20 cellular contexts compared by ENCODE assay signal in genomic region chr4:72527038-72527646, GRCh38. TPM values are rescaled to one million over a fixed set of nuclear protein-coding genes. Genes with fewer than 3 reads are reported as not detected.
DNase-seq lines count a peak whose midpoint lies in the region; ATAC-seq and TF ChIP-seq lines count a peak whose summit lies in the region.
"Had no signal": no experiment of that assay in that cellular context is flagged by ENCODE, and none has a peak within 500 bp of the region (broad histone marks: within the 10 kb centered on the region; RNA-seq: fewer than 3 reads in every experiment).

No MANE protein-coding gene starts in this region.

- no peaks in the 10 kb centered on the region for H3K36me3 Mint-ChIP-seq in chondrocyte (ENCODE audit: low read depth)

- no peaks in the 10 kb centered on the region for H3K9me3 ChIP-seq in BE2C

- no peaks in the 10 kb centered on the region for H3K9me3 Mint-ChIP-seq in chondrocyte (ENCODE audit: low read depth)

- DNase-seq in BE2C (no peak), chondrocyte (ENCODE audit: low spot score) (no peak), kidney epithelial cell (ENCODE audit: low read depth) (no peak), NCI-H226 (no peak)
- DNase-seq: ACHN, DND-41, NCI-H1105, NCI-H1694, NCI-H2081 treated with DMSO at 0.1 percent for 48 hours, NCI-H2227 treated with DMSO at 0.1 percent for 48 hours, NCI-H524, PC-9, SIG-M5 had no signal

- H3K9ac ChIP-seq in KMS-11, result no peak overlapping the region

- peak; percentile 22; the same call in 1 of the 2 replicates for TF ChIP-seq CTCF in BE2C (IDR thresholded peaks at IDR 0.05; ENCODE audit: low read depth, low read length)
- 0 out of 2 replicates have a peak, but pooled peaks have one; percentile 23 for TF ChIP-seq CTCF in KMS-11 (conservative IDR thresholded peaks at IDR 0.05; ENCODE audit: low read depth, low read length)
- peak; percentile 21 for TF ChIP-seq CTCF in chondrocyte (IDR thresholded peaks at IDR 0.05)
- peak; percentile 2 for TF ChIP-seq CTCF in kidney epithelial cell (IDR thresholded peaks at IDR 0.05; ENCODE audit: insufficient read depth, low read length, poor library complexity, severe bottlenecking)

- peaks cover 3% of the 10 kb centered on the region; the same call in 1 of the 2 replicates for H3K4me1 ChIP-seq in BE2C
- no peaks in the 10 kb centered on the region for H3K4me1 ChIP-seq in KMS-11 (ENCODE audit: low read depth, poor library complexity, severe bottlenecking)

- H3K79me2 ChIP-seq in KMS-11 (ENCODE audit: insufficient read depth, low read depth), result no peaks in the 10 kb centered on the region

- H3K27ac Mint-ChIP-seq in chondrocyte (ENCODE audit: unreplicated experiment), result no peak overlapping the region
- H3K27ac Mint-ChIP-seq: GM23338 had no signal

- peaks cover 2% of the 10 kb centered on the region for H3K27me3 Mint-ChIP-seq in chondrocyte (ENCODE audit: low read depth)

- ATAC-seq in GM18511 (IDR thresholded peaks at IDR 0.05; ENCODE audit: unreplicated experiment), result no peak
- no peak for ATAC-seq in GM21360 (IDR thresholded peaks at IDR 0.05; ENCODE audit: unreplicated experiment)
- ATAC-seq: GM23338, HCT116 had no signal

- H3K4me1 Mint-ChIP-seq in chondrocyte (ENCODE audit: low read depth), result peaks cover 14% of the 10 kb centered on the region
- H3K4me1 Mint-ChIP-seq: GM23338 had no signal

- no peaks in the 10 kb centered on the region for H4K20me1 ChIP-seq in KMS-11 (ENCODE audit: insufficient read depth)

- no peak overlapping the region for H3K27ac ChIP-seq in KMS-11
- H3K27ac ChIP-seq: C4-2B, PC-9, RWPE1 had no signal

- H3K27me3 ChIP-seq in BE2C, result no peaks in the 10 kb centered on the region
- no peaks in the 10 kb centered on the region for H3K27me3 ChIP-seq in KMS-11 (ENCODE audit: insufficient read depth, low read depth)
- no peaks in the 10 kb centered on the region for H3K27me3 ChIP-seq in kidney epithelial cell (ENCODE audit: control insufficient read depth, insufficient read depth, low read length)

- no peak overlapping the region for H2AFZ ChIP-seq in KMS-11 (ENCODE audit: low read depth)
- H2AFZ ChIP-seq: GM23338, PC-9 had no signal

- H3K4me3 ChIP-seq in BE2C (ENCODE audit: low read depth, low read length), result no peak overlapping the region
- no peak overlapping the region for H3K4me3 ChIP-seq in KMS-11 (IDR thresholded peaks at IDR 0.05; ENCODE audit: insufficient read depth, low read depth, low read length)
- H3K4me3 ChIP-seq in kidney epithelial cell (ENCODE audit: low read depth, low read length), result no peak overlapping the region
- H3K4me3 ChIP-seq: GM23338, PC-9 had no signal

- H3K36me3 ChIP-seq in BE2C, result peaks cover 1% of the 10 kb centered on the region
- no peaks in the 10 kb centered on the region for H3K36me3 ChIP-seq in KMS-11 (ENCODE audit: insufficient read depth)
- no peaks in the 10 kb centered on the region for H3K36me3 ChIP-seq in kidney epithelial cell (ENCODE audit: control insufficient read depth, insufficient read depth, low read length)

- no peak overlapping the region for H3K4me2 ChIP-seq in KMS-11
- H3K4me2 ChIP-seq: GM23338, PC-9 had no signal

- no peak overlapping the region for H3K4me3 Mint-ChIP-seq in chondrocyte (ENCODE audit: unreplicated experiment)
- H3K4me3 Mint-ChIP-seq: GM23338 had no signal

RNA-seq across cellular contexts. Expression of gene ADAMTS3, which starts 41.9 kb away (rescaled TPM):
- 13.2 TPM for polyA plus RNA-seq in BE2C (2012; ENCODE audit: insufficient read depth, insufficient read length, low read depth)
- total RNA-seq in chondrocyte, result 0.60 to 3.0 TPM (median 0.74 TPM) in 3 replicates
- 3.4 and 3.5 TPM in 2 replicates for total RNA-seq in kidney epithelial cell
